ENCODE assay signal across 22 cellular contexts in the genomic region with DNA sequence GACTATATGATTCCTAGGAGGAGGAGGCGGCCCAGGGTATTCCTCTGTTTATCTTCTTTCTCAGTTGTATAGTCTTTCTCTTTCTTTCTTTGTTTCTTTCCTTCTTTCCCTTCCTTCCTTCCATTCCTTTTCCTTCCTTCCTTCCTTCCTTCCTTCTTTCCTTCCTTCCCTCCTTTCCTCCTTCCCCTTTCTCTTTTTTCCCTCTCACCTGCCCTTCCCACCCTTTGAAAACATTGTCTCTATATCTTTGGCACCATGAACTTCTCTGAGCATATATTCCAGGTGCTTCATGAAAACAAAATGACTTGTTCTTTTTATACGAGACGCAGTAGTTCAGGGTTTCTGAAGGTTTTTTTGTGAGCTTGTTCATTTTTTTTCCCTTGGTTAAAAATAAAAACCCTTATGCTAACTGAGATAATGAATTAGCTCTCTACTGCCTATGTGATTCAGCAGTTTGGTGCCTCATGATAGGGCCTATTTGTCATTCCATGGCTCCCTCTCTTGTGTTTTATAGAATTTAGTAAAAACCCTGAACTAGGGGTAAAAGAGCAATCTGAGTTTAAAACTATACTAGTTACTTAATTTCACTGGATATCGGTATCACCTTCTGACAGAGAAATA. TPM values are rescaled to one million over a fixed set of nuclear protein-coding genes. Genes with fewer than 3 reads are reported as not detected.
DNase-seq lines count a peak whose midpoint lies in the region; ATAC-seq, FAIRE-seq and TF ChIP-seq lines count a peak whose summit lies in the region.
"Had no signal": no experiment of that assay in that cellular context is flagged by ENCODE, and none has a peak within 500 bp of the region (broad histone marks: within the 10 kb centered on the region; RNA-seq: fewer than 3 reads in every experiment).

No MANE protein-coding gene starts in this region.

- FAIRE-seq in H54 (lab: Jason Lieb, UNC): no peak
- FAIRE-seq: GM12878, HTR-8/SVneo had no signal

- no peaks in the 10 kb centered on the region for H3K9me3 Mint-ChIP-seq in stimulated activated naive CD8-positive, alpha-beta T cell treated with anti-CD3 and anti-CD28 coated beads, Interleukin-15, Interleukin-2, amounts not matched to agents 100 ng/mL and 50 ng/mL, for 24 hours
- H3K9me3 Mint-ChIP-seq: GM23338 had no signal

- TF ChIP-seq POLR2A in H54 (IDR thresholded peaks at IDR 0.05; ENCODE audit: low read depth, low read length): no peak

- no peak for DNase-seq in stimulated activated naive CD8-positive, alpha-beta T cell treated with anti-CD3 and anti-CD28 coated beads, Interleukin-15, Interleukin-2, amounts not matched to agents 100 U/mL and 50 U/mL, for 24 hours
- peak; percentile 84 for DNase-seq in OCI-M1 (lab: John Stamatoyannopoulos, UW)
- DNase-seq in caudate nucleus (lab: John Stamatoyannopoulos, UW): peak in 2 of 61 donors; percentile 13 to 21
- DNase-seq in NCI-H1105 (lab: John Stamatoyannopoulos, UW): no peak
- DNase-seq in cardiac septum (ENCODE audit: low spot score): no peak
- DNase-seq in H54 (ENCODE audit: insufficient read length, low spot score): no peak
- no peak for DNase-seq in stimulated activated CD4-positive, alpha-beta T cell treated with anti-CD3 and anti-CD28 coated beads, Interleukin-4, amount 100 ng/mL, for 4 hours
- DNase-seq: activated CD4-positive, alpha-beta T cell treated with anti-CD3 and anti-CD28 coated beads, Interleukin-2, amount 50 U/mL, for 48 hours; DMS79; SIG-M5; stimulated activated CD4-positive, alpha-beta T cell treated with anti-CD3 and anti-CD28 coated beads, Interleukin-1b, Interleukin-23, amount 100 ng/mL, for 48 hours had no signal

- peaks cover 91% of the 10 kb centered on the region for H3K4me1 Mint-ChIP-seq in stimulated activated naive CD8-positive, alpha-beta T cell treated with anti-CD3 and anti-CD28 coated beads, Interleukin-15, Interleukin-2, amounts not matched to agents 100 ng/mL and 50 ng/mL, for 24 hours (ENCODE audit: low read depth)
- H3K4me1 Mint-ChIP-seq: GM23338 had no signal

- peaks cover 18% of the 10 kb centered on the region for H3K36me3 Mint-ChIP-seq in stimulated activated naive CD8-positive, alpha-beta T cell treated with anti-CD3 and anti-CD28 coated beads, Interleukin-15, Interleukin-2, amounts not matched to agents 100 ng/mL and 50 ng/mL, for 24 hours (ENCODE audit: low read depth)

- H3K27me3 Mint-ChIP-seq in stimulated activated naive CD8-positive, alpha-beta T cell treated with anti-CD3 and anti-CD28 coated beads, Interleukin-15, Interleukin-2, amounts not matched to agents 100 ng/mL and 50 ng/mL, for 24 hours: no peaks in the 10 kb centered on the region

- intact Hi-C loops in cardiac septum (cut with DNase I): no loop called here

- peak overlapping the region; percentile 9 for H3K4me3 Mint-ChIP-seq in stimulated activated naive CD8-positive, alpha-beta T cell treated with anti-CD3 and anti-CD28 coated beads, Interleukin-15, Interleukin-2, amounts not matched to agents 100 ng/mL and 50 ng/mL, for 24 hours
- H3K4me3 Mint-ChIP-seq: GM23338 had no signal

- peak overlapping the region; percentile 97 for H3K27ac ChIP-seq in caudate nucleus (ENCODE audit: low read depth, low read length)
- H3K27ac ChIP-seq: adrenal gland, breast epithelium, coronary artery, KMS-11, skin epidermis, WERI-Rb-1 had no signal

- ATAC-seq in stimulated activated naive CD8-positive, alpha-beta T cell treated with anti-CD3 and anti-CD28 coated beads, Interleukin-15, Interleukin-2, amounts not matched to agents 100 U/mL and 50 U/mL, for 24 hours: no peak
- ATAC-seq: GM23338 had no signal

- H3K27ac Mint-ChIP-seq in stimulated activated naive CD8-positive, alpha-beta T cell treated with anti-CD3 and anti-CD28 coated beads, Interleukin-15, Interleukin-2, amounts not matched to agents 100 ng/mL and 50 ng/mL, for 24 hours: peak overlapping the region; percentile 87
- H3K27ac Mint-ChIP-seq: GM23338 had no signal

RNA-seq across cellular contexts. Expression of a gene that starts 3.2 kb away (rescaled TPM):
- total RNA-seq in cardiac septum: 0.65 TPM
- total RNA-seq: GM23338 had no signal

RNA-seq across cellular contexts. Expression of a gene that starts 32.1 kb away (rescaled TPM):
- not detected for total RNA-seq in cardiac septum
- total RNA-seq: breast epithelium, GM12878, thyroid gland had no signal
